20 cellular contexts compared by ENCODE assay signal in genomic region chr3:130621824-130622223, GRCh38.
"Had no signal": no experiment of that assay in that cellular context is flagged by ENCODE, and none has a peak within 500 bp of the region (broad histone marks: within the 10 kb centered on the region; RNA-seq: fewer than 3 reads in every experiment).

No MANE protein-coding gene starts in this region.

- H3K4me1 Mint-ChIP-seq: endodermal cell; immature natural killer cell; naive B cell; nephron progenitor cell; stimulated activated effector memory CD8-positive, alpha-beta T cell treated with anti-CD3 and anti-CD28 coated beads, Interleukin-12 subunit alpha, Interleukin-12 subunit beta, amount 100 ng/mL, for 72 hours had no signal

- H3K27ac ChIP-seq: colonic mucosa, neutrophil, suprapubic skin, thyroid gland had no signal

- DNase-seq: colonic mucosa; effector CD4-positive, alpha-beta T cell; endodermal cell; erythroblast; foreskin melanocyte; immature natural killer cell; mesendoderm; naive B cell; nephron progenitor cell; posterior cingulate gyrus; right cardiac atrium; stimulated activated CD4-positive, alpha-beta T cell treated with anti-CD3 and anti-CD28 coated beads, Interleukin-4, amount 100 ng/mL, for 1 hour; stimulated activated CD8-positive, alpha-beta memory T cell treated with anti-CD3 and anti-CD28 coated beads, Interleukin-4, amount 100 ng/mL, for 48 hours; stimulated activated naive CD8-positive, alpha-beta T cell treated with anti-CD3 and anti-CD28 coated beads, Interleukin-15, Interleukin-2, amounts not matched to agents 100 U/mL and 50 U/mL, for 24 hours; thyroid gland had no signal

- H3K36me3 Mint-ChIP-seq: immature natural killer cell; naive B cell; stimulated activated effector memory CD8-positive, alpha-beta T cell treated with anti-CD3 and anti-CD28 coated beads, Interleukin-12 subunit alpha, Interleukin-12 subunit beta, amount 100 ng/mL, for 72 hours had no signal

- H3K4me2 ChIP-seq: smooth muscle cell had no signal

- H3K27me3 ChIP-seq: colonic mucosa, neutrophil, suprapubic skin, thyroid gland had no signal

- H3K36me3 ChIP-seq: colonic mucosa, neutrophil, suprapubic skin, thyroid gland had no signal

- ATAC-seq: stimulated activated effector memory CD8-positive, alpha-beta T cell treated with anti-CD3 and anti-CD28 coated beads, Interleukin-12 subunit alpha, Interleukin-12 subunit beta, amount 100 ng/mL, for 72 hours; stimulated activated naive CD8-positive, alpha-beta T cell treated with anti-CD3 and anti-CD28 coated beads, Interleukin-15, Interleukin-2, amounts not matched to agents 100 U/mL and 50 U/mL, for 24 hours had no signal

- H3K27ac Mint-ChIP-seq: endodermal cell; immature natural killer cell; naive B cell; nephron progenitor cell; stimulated activated effector memory CD8-positive, alpha-beta T cell treated with anti-CD3 and anti-CD28 coated beads, Interleukin-12 subunit alpha, Interleukin-12 subunit beta, amount 100 ng/mL, for 72 hours; type B pancreatic cell had no signal

- H3K4me3 ChIP-seq: colonic mucosa, smooth muscle cell, suprapubic skin, thyroid gland had no signal

- H3K9me3 ChIP-seq: colonic mucosa, neutrophil, suprapubic skin, thyroid gland had no signal

- H3K4me1 ChIP-seq: colonic mucosa had no signal

- H3K9me3 Mint-ChIP-seq: endodermal cell, type B pancreatic cell had no signal

- H3K4me3 Mint-ChIP-seq: endodermal cell; immature natural killer cell; naive B cell; nephron progenitor cell; stimulated activated effector memory CD8-positive, alpha-beta T cell treated with anti-CD3 and anti-CD28 coated beads, Interleukin-12 subunit alpha, Interleukin-12 subunit beta, amount 100 ng/mL, for 72 hours; type B pancreatic cell had no signal
